In genomic region chr13:75889427-75889826, GRCh38 we compare ENCODE assay signal across 21 cellular contexts.
"Had no signal": no experiment of that assay in that cellular context is flagged by ENCODE, and none has a peak within 500 bp of the region (broad histone marks: within the 10 kb centered on the region; RNA-seq: fewer than 3 reads in every experiment).

No MANE protein-coding gene starts in this region.

- H3K4me3 ChIP-seq: breast epithelium, gastrocnemius medialis, heart left ventricle, lower lobe of right lung, psoas muscle, sigmoid colon, spleen, stomach, testis, upper lobe of left lung had no signal

- H3K27ac Mint-ChIP-seq: dendritic cell treated with granulocyte-macrophage colony-stimulating factor and Interleukin-4, amounts not matched to agents 40 ng/mL and 50 ng/mL, for 4 days had no signal

- H3K9me3 Mint-ChIP-seq: dendritic cell treated with granulocyte-macrophage colony-stimulating factor and Interleukin-4, amounts not matched to agents 40 ng/mL and 50 ng/mL, for 4 days; neural crest cell had no signal

- H3K4me1 ChIP-seq: breast epithelium, gastrocnemius medialis, heart left ventricle, lower lobe of right lung, psoas muscle, sigmoid colon, spleen, stomach, testis, upper lobe of left lung had no signal

- H3K4me3 Mint-ChIP-seq: dendritic cell treated with granulocyte-macrophage colony-stimulating factor and Interleukin-4, amounts not matched to agents 40 ng/mL and 50 ng/mL, for 4 days; neural crest cell had no signal

- H3K9me3 ChIP-seq: breast epithelium, gastrocnemius medialis, heart left ventricle, lower lobe of right lung, psoas muscle, sigmoid colon, spleen, stomach, testis, upper lobe of left lung had no signal

- H3K27ac ChIP-seq: breast epithelium, gastrocnemius medialis, heart left ventricle, lower lobe of right lung, psoas muscle, sigmoid colon, spleen, stomach, testis, upper lobe of left lung had no signal

- DNase-seq: activated CD4-positive, alpha-beta T cell treated with anti-CD3 and anti-CD28 coated beads, Interleukin-2, amount 50 U/mL, for 1 hour; activated naive CD4-positive, alpha-beta T cell treated with Interleukin-2 at 50 U/mL for 16 hours; activated T-cell treated with anti-CD3 and anti-CD28 coated beads for 4 hours; aorta; effector memory CD4-positive, alpha-beta T cell; gastrocnemius medialis; heart left ventricle; left colon; lower lobe of right lung; psoas muscle; sigmoid colon; spleen; stimulated activated CD4-positive, alpha-beta T cell treated with anti-CD3 and anti-CD28 coated beads, Interleukin-2, amount 100 ng/mL, for 24 hours; stomach; T-helper 1 cell; T1000; testis; upper lobe of left lung had no signal

- H3K27me3 Mint-ChIP-seq: dendritic cell treated with granulocyte-macrophage colony-stimulating factor and Interleukin-4, amounts not matched to agents 40 ng/mL and 50 ng/mL, for 4 days had no signal

- ATAC-seq: gastrocnemius medialis, heart left ventricle, left colon, lower lobe of right lung, psoas muscle had no signal

- H3K36me3 ChIP-seq: breast epithelium, gastrocnemius medialis, heart left ventricle, lower lobe of right lung, sigmoid colon, spleen, stomach, upper lobe of left lung had no signal
